8 cellular contexts compared by ENCODE assay signal in the genomic region with DNA sequence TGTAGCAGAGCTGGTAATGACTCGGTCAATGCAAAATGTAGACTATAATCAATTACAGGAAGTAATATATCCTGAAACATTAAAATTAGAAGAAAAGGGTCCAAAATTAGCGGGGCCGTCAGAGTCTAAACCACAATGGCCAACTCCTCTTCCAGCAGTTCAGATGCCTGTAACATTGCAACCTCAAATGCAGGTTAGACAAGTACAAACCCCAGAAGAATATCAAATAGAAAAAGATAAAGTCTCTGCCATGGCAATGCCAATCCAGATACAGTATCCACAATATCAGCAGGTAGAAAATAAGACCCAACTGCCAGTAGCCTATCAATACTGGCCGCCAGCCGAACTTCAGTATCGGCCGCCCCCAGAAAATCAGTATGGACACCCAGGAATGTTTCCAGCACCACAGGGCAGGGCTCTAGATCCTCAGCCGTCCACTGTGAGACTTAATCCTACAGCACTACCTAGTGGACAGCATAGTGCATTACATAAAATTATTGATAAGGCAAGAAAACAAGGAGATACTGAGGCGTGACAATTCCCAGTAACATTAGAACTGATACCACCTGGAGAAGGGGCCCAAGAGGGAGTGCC.
DNase-seq lines count a peak whose midpoint lies in the region; TF ChIP-seq lines count a peak whose summit lies in the region.

No MANE protein-coding gene starts in this region.

- no peaks in the 10 kb centered on the region for H3K27me3 ChIP-seq in hepatocyte
- peaks cover 0 to 46% of the 10 kb centered on the region in 2 donors for H3K27me3 ChIP-seq in tibial nerve

- H3K4me1 ChIP-seq in hepatocyte (ENCODE audit: insufficient read depth) (peaks cover 5% of the 10 kb centered on the region), tibial nerve (peaks cover 0 to 11% (median 0%) of the 10 kb centered on the region in 4 donors)

- peak; percentile 50 for DNase-seq in AG08395 (ENCODE audit: low spot score)
- DNase-seq in GM03348 (ENCODE audit: low spot score): peak; percentile 38
- DNase-seq in NCI-H1436 treated with DMSO at 0.1 percent for 48 hours (lab: John Stamatoyannopoulos, UW): peak; percentile 42
- peak; percentile 73 for DNase-seq in hepatocyte (ENCODE audit: low spot score)
- DNase-seq in tibial nerve (ENCODE audit: low spot score in 2 of 2): no peak
- DNase-seq in activated naive CD8-positive, alpha-beta T cell treated with anti-CD3 and anti-CD28 coated beads for 36 hours: no peak
- no peak for DNase-seq in activated T-helper 1 cell treated with anti-CD3 and anti-CD28 coated beads, Interleukin-12 subunit alpha, Interleukin-12 subunit beta, Interleukin-2, Interleukin-4 antibody, amounts not matched to agents 30 ng/mL and 10 ng/mL and 1 ng/mL, durations not matched to agents 14 hours and 24 hours and 36 hours (ENCODE audit: low spot score)

- peaks cover 86% of the 10 kb centered on the region for H3K27me3 Mint-ChIP-seq in activated naive CD8-positive, alpha-beta T cell treated with anti-CD3 and anti-CD28 coated beads for 36 hours
- H3K27me3 Mint-ChIP-seq in activated T-helper 1 cell treated with anti-CD3 and anti-CD28 coated beads, Interleukin-12 subunit alpha, Interleukin-12 subunit beta, Interleukin-2, Interleukin-4 antibody, amounts not matched to agents 30 ng/mL and 10 ng/mL and 1 ng/mL, durations not matched to agents 14 hours and 24 hours and 36 hours (ENCODE audit: insufficient read depth): peaks cover 65% of the 10 kb centered on the region

- H3K4me3 ChIP-seq in hepatocyte (no peak overlapping the region), tibial nerve (no peak overlapping the region)

- 53% methylated on average over 9 of the region's 9 CpGs for WGBS in hepatocyte (ENCODE audit: low lambda C conversion rate, missing lambda C conversion rate)
- WGBS in tibial nerve, 2 donors: 41 to 50% methylated on average over 9 of the region's 9 CpGs

- H3K36me3 ChIP-seq in hepatocyte (replicated peaks; ENCODE audit: insufficient read depth, low read depth) (no peaks in the 10 kb centered on the region), tibial nerve (no peaks in the 10 kb centered on the region)

- no peaks in the 10 kb centered on the region for H3K9me3 Mint-ChIP-seq in activated naive CD8-positive, alpha-beta T cell treated with anti-CD3 and anti-CD28 coated beads for 36 hours
- H3K9me3 Mint-ChIP-seq in activated T-helper 1 cell treated with anti-CD3 and anti-CD28 coated beads, Interleukin-12 subunit alpha, Interleukin-12 subunit beta, Interleukin-2, Interleukin-4 antibody, amounts not matched to agents 30 ng/mL and 10 ng/mL and 1 ng/mL, durations not matched to agents 14 hours and 24 hours and 36 hours: no peaks in the 10 kb centered on the region

- no peaks in the 10 kb centered on the region for H4K20me1 ChIP-seq in hepatocyte (ENCODE audit: insufficient read depth, poor library complexity, severe bottlenecking)

- H3K9me2 ChIP-seq in hepatocyte (replicated peaks; ENCODE audit: insufficient read depth): no peaks in the 10 kb centered on the region

- H3K9me3 ChIP-seq in hepatocyte (ENCODE audit: low read depth) (no peaks in the 10 kb centered on the region), tibial nerve (no peaks in the 10 kb centered on the region)

- peak; percentile 88 for TF ChIP-seq CTCF in VCaP (conservative IDR thresholded peaks at IDR 0.05)
- TF ChIP-seq CTCF in hepatocyte (IDR thresholded peaks at IDR 0.05; ENCODE audit: poor library complexity): peak; percentile 71
- peak; percentile 8 to 38 (median 24) for TF ChIP-seq CTCF in tibial nerve (IDR thresholded peaks at IDR 0.05)

- H3K36me3 Mint-ChIP-seq in activated naive CD8-positive, alpha-beta T cell treated with anti-CD3 and anti-CD28 coated beads for 36 hours: no peaks in the 10 kb centered on the region
- no peaks in the 10 kb centered on the region for H3K36me3 Mint-ChIP-seq in activated T-helper 1 cell treated with anti-CD3 and anti-CD28 coated beads, Interleukin-12 subunit alpha, Interleukin-12 subunit beta, Interleukin-2, Interleukin-4 antibody, amounts not matched to agents 30 ng/mL and 10 ng/mL and 1 ng/mL, durations not matched to agents 14 hours and 24 hours and 36 hours (ENCODE audit: low read depth)

- TF ChIP-seq POLR2A in tibial nerve (IDR thresholded peaks at IDR 0.05): no peak

- no peak overlapping the region for H2AFZ ChIP-seq in hepatocyte

- intact Hi-C loops in activated T-helper 1 cell treated with anti-CD3 and anti-CD28 coated beads, Interleukin-12 subunit alpha, Interleukin-12 subunit beta, Interleukin-2, Interleukin-4 antibody, amounts not matched to agents 30 ng/mL and 10 ng/mL and 1 ng/mL, durations not matched to agents 14 hours and 24 hours and 36 hours (cut with micrococcal nuclease): loop anchor here (1.0 to 10.0 kb wide), 5 partner anchors 47 to 779 kb away; a partner anchor contains a TSS

- no peak overlapping the region for H3K27ac Mint-ChIP-seq in activated naive CD8-positive, alpha-beta T cell treated with anti-CD3 and anti-CD28 coated beads for 36 hours
- no peak overlapping the region for H3K27ac Mint-ChIP-seq in activated T-helper 1 cell treated with anti-CD3 and anti-CD28 coated beads, Interleukin-12 subunit alpha, Interleukin-12 subunit beta, Interleukin-2, Interleukin-4 antibody, amounts not matched to agents 30 ng/mL and 10 ng/mL and 1 ng/mL, durations not matched to agents 14 hours and 24 hours and 36 hours

- H3K4me3 Mint-ChIP-seq in activated naive CD8-positive, alpha-beta T cell treated with anti-CD3 and anti-CD28 coated beads for 36 hours: no peak overlapping the region
- no peak overlapping the region for H3K4me3 Mint-ChIP-seq in activated T-helper 1 cell treated with anti-CD3 and anti-CD28 coated beads, Interleukin-12 subunit alpha, Interleukin-12 subunit beta, Interleukin-2, Interleukin-4 antibody, amounts not matched to agents 30 ng/mL and 10 ng/mL and 1 ng/mL, durations not matched to agents 14 hours and 24 hours and 36 hours

- peak overlapping the region; percentile 68 for H3K4me2 ChIP-seq in hepatocyte

- no peak for TF ChIP-seq EP300 in tibial nerve (IDR thresholded peaks at IDR 0.05)

- no peaks in the 10 kb centered on the region for H3K79me2 ChIP-seq in hepatocyte

- peak overlapping the region; percentile 98 for H3K27ac ChIP-seq in VCaP
- H3K27ac ChIP-seq in hepatocyte: no peak overlapping the region
- no peak overlapping the region for H3K27ac ChIP-seq in tibial nerve

- H3K4me1 Mint-ChIP-seq in activated naive CD8-positive, alpha-beta T cell treated with anti-CD3 and anti-CD28 coated beads for 36 hours: peaks cover 5% of the 10 kb centered on the region
- peaks cover 19% of the 10 kb centered on the region for H3K4me1 Mint-ChIP-seq in activated T-helper 1 cell treated with anti-CD3 and anti-CD28 coated beads, Interleukin-12 subunit alpha, Interleukin-12 subunit beta, Interleukin-2, Interleukin-4 antibody, amounts not matched to agents 30 ng/mL and 10 ng/mL and 1 ng/mL, durations not matched to agents 14 hours and 24 hours and 36 hours (ENCODE audit: low read depth)

Comparison
In these comparisons a context has a peak if more than half of its experiments do, and no peak if none do; other contexts are left out.
1. DNase-seq: peak in AG08395 (single experiment), GM03348 (single experiment), NCI-H1436 treated with DMSO at 0.1 percent for 48 hours (single experiment) and hepatocyte (single experiment); none in tibial nerve (0 of 2), activated naive CD8-positive, alpha-beta T cell treated with anti-CD3 and anti-CD28 coated beads for 36 hours (single experiment) and activated T-helper 1 cell treated with anti-CD3 and anti-CD28 coated beads, Interleukin-12 subunit alpha, Interleukin-12 subunit beta, Interleukin-2, Interleukin-4 antibody, amounts not matched to agents 30 ng/mL and 10 ng/mL and 1 ng/mL, durations not matched to agents 14 hours and 24 hours and 36 hours (single experiment).
2. CTCF ChIP-seq: peak in every context shown above with its lines; median percentile 88 in VCaP; 71 in hepatocyte; 24 in tibial nerve.